Comparison of ENCODE assay signal across 10 cellular contexts in the genomic region with DNA sequence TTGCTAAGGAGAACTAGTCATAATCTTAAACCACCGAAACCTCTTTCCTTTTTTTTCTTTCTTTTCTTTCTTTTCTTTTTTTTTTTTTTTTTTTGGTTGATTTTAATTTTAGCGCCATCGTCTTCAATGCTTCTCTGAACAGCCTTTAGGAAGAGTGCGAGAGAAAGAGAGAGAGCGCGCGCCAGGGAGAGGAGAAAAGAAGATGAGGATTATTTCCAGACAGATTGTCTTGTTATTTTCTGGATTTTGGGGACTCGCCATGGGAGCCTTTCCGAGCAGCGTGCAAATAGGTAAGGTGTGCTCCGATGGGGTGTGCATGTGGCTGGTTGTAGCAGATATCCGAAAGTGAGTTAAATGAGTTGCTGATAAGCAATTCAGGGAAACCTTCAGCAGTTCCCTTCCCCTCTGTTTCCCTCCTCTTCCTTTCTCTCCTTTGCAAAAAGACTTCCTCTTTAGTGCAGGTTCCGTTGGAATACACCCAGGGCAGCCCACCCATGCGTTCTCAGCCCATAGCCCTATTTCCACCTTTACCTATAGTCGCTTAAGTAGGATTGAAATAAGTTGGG. TPM values are rescaled to one million over a fixed set of nuclear protein-coding genes. Genes with fewer than 3 reads are reported as not detected.
DNase-seq lines count a peak whose midpoint lies in the region; ATAC-seq and FAIRE-seq lines count a peak whose summit lies in the region.
"Had no signal": no experiment of that assay in that cellular context is flagged by ENCODE, and none has a peak within 500 bp of the region (broad histone marks: within the 10 kb centered on the region; RNA-seq: fewer than 3 reads in every experiment).

No MANE protein-coding gene starts in this region.

- H3K36me3 Mint-ChIP-seq in activated T-helper 17 cell treated with anti-CD3 and anti-CD28 coated beads, Interleukin-2, amount 50 U/mL, for 72 hours (ENCODE audit: low read depth), result no peaks in the 10 kb centered on the region
- peaks cover 0 to 7% of the 10 kb centered on the region in 2 donors for H3K36me3 Mint-ChIP-seq in activated naive CD4-positive, alpha-beta T cell treated with anti-CD3 and anti-CD28 coated beads, Interleukin-2, amount 50 U/mL, for 72 hours
- no peaks in the 10 kb centered on the region for H3K36me3 Mint-ChIP-seq in activated T-helper 2 cell treated with anti-CD3 and anti-CD28 coated beads, Interferon-gamma antibody, Interleukin-2, Interleukin-4, amounts not matched to agents 10 μg/mL and 5 μg/mL and 100 μg/mL, durations not matched to agents 14 hours and 24 hours and 36 hours (ENCODE audit: low read depth)

- DNase-seq in HTR-8/SVneo (ENCODE audit: insufficient read length, low spot score) (no peak), iPS DF 6.9 (ENCODE audit: low read depth, low spot score) (no peak), skeletal muscle cell (ENCODE audit: low read depth) (no peak), urothelium cell line (ENCODE audit: low spot score) (no peak)
- DNase-seq in activated naive CD4-positive, alpha-beta T cell treated with anti-CD3 and anti-CD28 coated beads, Interleukin-2, amount 50 U/mL, for 72 hours (ENCODE audit: low spot score in 2 of 2), result no peak
- no peak for DNase-seq in activated T-helper 2 cell treated with anti-CD3 and anti-CD28 coated beads, Interferon-gamma antibody, Interleukin-2, Interleukin-4, amounts not matched to agents 10 μg/mL and 5 μg/mL and 100 μg/mL, durations not matched to agents 14 hours and 24 hours and 36 hours (ENCODE audit: low spot score)
- DNase-seq: T1000 had no signal

- H3K4me1 Mint-ChIP-seq in activated T-helper 17 cell treated with anti-CD3 and anti-CD28 coated beads, Interleukin-2, amount 50 U/mL, for 72 hours, result no peaks in the 10 kb centered on the region
- H3K4me1 Mint-ChIP-seq in activated T-helper 2 cell treated with anti-CD3 and anti-CD28 coated beads, Interferon-gamma antibody, Interleukin-2, Interleukin-4, amounts not matched to agents 10 μg/mL and 5 μg/mL and 100 μg/mL, durations not matched to agents 14 hours and 24 hours and 36 hours (ENCODE audit: low read depth), result no peaks in the 10 kb centered on the region

- H3K27ac Mint-ChIP-seq in activated T-helper 17 cell treated with anti-CD3 and anti-CD28 coated beads, Interleukin-2, amount 50 U/mL, for 72 hours, result no peak overlapping the region
- no peak overlapping the region for H3K27ac Mint-ChIP-seq in activated naive CD4-positive, alpha-beta T cell treated with anti-CD3 and anti-CD28 coated beads, Interleukin-2, amount 50 U/mL, for 72 hours
- no peak overlapping the region for H3K27ac Mint-ChIP-seq in activated T-helper 2 cell treated with anti-CD3 and anti-CD28 coated beads, Interferon-gamma antibody, Interleukin-2, Interleukin-4, amounts not matched to agents 10 μg/mL and 5 μg/mL and 100 μg/mL, durations not matched to agents 14 hours and 24 hours and 36 hours

- no peak for ATAC-seq in activated T-helper 17 cell treated with anti-CD3 and anti-CD28 coated beads, Interleukin-2, amount 50 U/mL, for 72 hours (replicated peaks)
- no peak for ATAC-seq in activated naive CD4-positive, alpha-beta T cell treated with anti-CD3 and anti-CD28 coated beads, Interleukin-2, amount 50 U/mL, for 72 hours
- no peak for ATAC-seq in GM18502 (IDR thresholded peaks at IDR 0.05; ENCODE audit: poor library complexity, unreplicated experiment)

- peaks cover 3% of the 10 kb centered on the region; the same call in 1 of the 2 replicates for H3K4me1 ChIP-seq in iPS DF 6.9 (ENCODE audit: control insufficient read depth, insufficient read depth, low read length)

- H3K9me3 ChIP-seq in iPS DF 6.9 (ENCODE audit: control insufficient read depth, insufficient read depth, low read length), result no peaks in the 10 kb centered on the region

- no CpG with 5 or more reads among the region's 15 CpGs for WGBS in iPS DF 6.9 (ENCODE audit: insufficient coverage, insufficient read length)

- H3K27ac ChIP-seq in iPS DF 6.9 (ENCODE audit: low read length), result no peak overlapping the region

- H3K9me3 Mint-ChIP-seq in activated T-helper 17 cell treated with anti-CD3 and anti-CD28 coated beads, Interleukin-2, amount 50 U/mL, for 72 hours, result no peaks in the 10 kb centered on the region
- peaks cover 0 to 2% of the 10 kb centered on the region in 2 donors for H3K9me3 Mint-ChIP-seq in activated naive CD4-positive, alpha-beta T cell treated with anti-CD3 and anti-CD28 coated beads, Interleukin-2, amount 50 U/mL, for 72 hours
- no peaks in the 10 kb centered on the region for H3K9me3 Mint-ChIP-seq in activated T-helper 2 cell treated with anti-CD3 and anti-CD28 coated beads, Interferon-gamma antibody, Interleukin-2, Interleukin-4, amounts not matched to agents 10 μg/mL and 5 μg/mL and 100 μg/mL, durations not matched to agents 14 hours and 24 hours and 36 hours

- H3K4me3 ChIP-seq in iPS DF 6.9 (ENCODE audit: low read length) (peak overlapping the region; percentile 63; the same call in 1 of the 2 replicates), skeletal muscle cell (ENCODE audit: low read depth, low read length) (peak overlapping the region; percentile 54)

- FAIRE-seq in HTR-8/SVneo (lab: Jason Lieb, UNC), result peak; percentile 31
- no peak for FAIRE-seq in urothelium cell line (lab: Jason Lieb, UNC)
- FAIRE-seq: colon had no signal

- intact Hi-C loops in activated T-helper 2 cell treated with anti-CD3 and anti-CD28 coated beads, Interferon-gamma antibody, Interleukin-2, Interleukin-4, amounts not matched to agents 10 μg/mL and 5 μg/mL and 100 μg/mL, durations not matched to agents 14 hours and 24 hours and 36 hours (cut with micrococcal nuclease), result no loop called here

- peak overlapping the region; percentile 62 for H3K4me3 Mint-ChIP-seq in activated T-helper 17 cell treated with anti-CD3 and anti-CD28 coated beads, Interleukin-2, amount 50 U/mL, for 72 hours
- no peak overlapping the region for H3K4me3 Mint-ChIP-seq in activated T-helper 2 cell treated with anti-CD3 and anti-CD28 coated beads, Interferon-gamma antibody, Interleukin-2, Interleukin-4, amounts not matched to agents 10 μg/mL and 5 μg/mL and 100 μg/mL, durations not matched to agents 14 hours and 24 hours and 36 hours (ENCODE audit: low read depth)

- no peaks in the 10 kb centered on the region for H3K36me3 ChIP-seq in iPS DF 6.9 (ENCODE audit: control insufficient read depth, insufficient read depth, low read length)

- H3K27me3 ChIP-seq in iPS DF 6.9 (ENCODE audit: control insufficient read depth, insufficient read depth, low read length), result no peaks in the 10 kb centered on the region; the same call in 1 of the 2 replicates

- H3K27me3 Mint-ChIP-seq in activated T-helper 17 cell treated with anti-CD3 and anti-CD28 coated beads, Interleukin-2, amount 50 U/mL, for 72 hours, result peaks cover 28% of the 10 kb centered on the region
- peaks cover 35% of the 10 kb centered on the region for H3K27me3 Mint-ChIP-seq in activated T-helper 2 cell treated with anti-CD3 and anti-CD28 coated beads, Interferon-gamma antibody, Interleukin-2, Interleukin-4, amounts not matched to agents 10 μg/mL and 5 μg/mL and 100 μg/mL, durations not matched to agents 14 hours and 24 hours and 36 hours (ENCODE audit: low read depth)

RNA-seq across cellular contexts. Expression of gene GRIA4, which starts 1.0 kb away (rescaled TPM):
- total RNA-seq in activated T-helper 17 cell treated with anti-CD3 and anti-CD28 coated beads, Interleukin-2, amount 50 U/mL, for 72 hours, result not detected
- not detected for total RNA-seq in activated naive CD4-positive, alpha-beta T cell treated with anti-CD3 and anti-CD28 coated beads, Interleukin-2, amount 50 U/mL, for 72 hours
- total RNA-seq in activated T-helper 2 cell treated with anti-CD3 and anti-CD28 coated beads, Interferon-gamma antibody, Interleukin-2, Interleukin-4, amounts not matched to agents 10 μg/mL and 5 μg/mL and 100 μg/mL, durations not matched to agents 14 hours and 24 hours and 36 hours, result not detected in 2 replicates
